In the genomic region with DNA sequence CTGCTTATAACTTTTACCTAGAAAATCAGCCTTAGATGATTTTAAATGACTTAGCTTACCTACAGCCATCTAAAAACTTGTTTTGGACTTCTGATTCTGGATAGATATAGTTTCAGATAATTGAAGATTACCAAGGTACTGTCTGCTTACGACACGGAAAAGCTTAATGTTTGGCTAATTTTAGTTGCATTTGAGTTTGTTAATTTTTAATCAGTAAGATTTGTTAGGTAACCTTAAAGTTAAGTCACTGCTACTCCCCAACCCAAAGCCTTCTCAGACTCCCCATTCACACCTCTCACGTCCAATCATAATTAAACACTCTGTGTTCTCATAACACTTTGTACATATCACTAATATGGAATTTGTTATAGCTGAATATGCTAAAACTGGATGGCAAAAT, we compare ENCODE assay signal across 19 cellular contexts.
"Had no signal": no experiment of that assay in that cellular context is flagged by ENCODE, and none has a peak within 500 bp of the region (broad histone marks: within the 10 kb centered on the region; RNA-seq: fewer than 3 reads in every experiment).

No MANE protein-coding gene starts in this region.

- H3K9me3 ChIP-seq: colonic mucosa, esophagus muscularis mucosa, gastroesophageal sphincter, heart left ventricle, left lung, lower lobe of right lung, mucosa of descending colon had no signal

- ATAC-seq: effector memory CD8-positive, alpha-beta T cell; foreskin keratinocyte; gastroesophageal sphincter; heart left ventricle; left colon; left lung; left ventricle myocardium superior; lower lobe of right lung; mucosa of descending colon had no signal

- H3K4me1 Mint-ChIP-seq: endodermal cell had no signal

- H3K9me3 Mint-ChIP-seq: endodermal cell, mesothelial cell of epicardium had no signal

- H3K4me1 ChIP-seq: colonic mucosa, esophagus muscularis mucosa, gastroesophageal sphincter, heart left ventricle, left lung, lower lobe of right lung had no signal

- DNase-seq: colonic mucosa; cortex of kidney; effector CD8-positive, alpha-beta T cell; effector memory CD8-positive, alpha-beta T cell; endodermal cell; foreskin keratinocyte; heart left ventricle; hippocampal formation; left colon; left lung; left ventricle myocardium superior; lower lobe of right lung; mesenchymal stem cell; mucosa of descending colon had no signal

- H3K27ac ChIP-seq: colonic mucosa, epithelial cell of prostate, esophagus muscularis mucosa, foreskin keratinocyte, gastroesophageal sphincter, heart left ventricle, left lung, lower lobe of right lung had no signal

- H3K4me3 Mint-ChIP-seq: dendritic cell treated with granulocyte-macrophage colony-stimulating factor and Interleukin-4, amounts not matched to agents 40 ng/mL and 50 ng/mL, for 4 days; effector memory CD8-positive, alpha-beta T cell; endodermal cell; mesothelial cell of epicardium had no signal

- H3K27ac Mint-ChIP-seq: dendritic cell treated with granulocyte-macrophage colony-stimulating factor and Interleukin-4, amounts not matched to agents 40 ng/mL and 50 ng/mL, for 4 days; effector memory CD8-positive, alpha-beta T cell; endodermal cell; mesothelial cell of epicardium had no signal

- H3K4me3 ChIP-seq: colonic mucosa, esophagus muscularis mucosa, gastroesophageal sphincter, heart left ventricle, left lung, lower lobe of right lung, mucosa of descending colon had no signal

- H3K27me3 Mint-ChIP-seq: dendritic cell treated with granulocyte-macrophage colony-stimulating factor and Interleukin-4, amounts not matched to agents 40 ng/mL and 50 ng/mL, for 4 days; effector memory CD8-positive, alpha-beta T cell had no signal

- H3K36me3 ChIP-seq: colonic mucosa, esophagus muscularis mucosa, gastroesophageal sphincter, heart left ventricle, left lung, lower lobe of right lung had no signal

- H3K36me3 Mint-ChIP-seq: mesothelial cell of epicardium had no signal

- H3K27me3 ChIP-seq: colonic mucosa, esophagus muscularis mucosa, foreskin keratinocyte, gastroesophageal sphincter, heart left ventricle, left lung had no signal
